Comparison of ENCODE assay signal across 17 cellular contexts in genomic region chr12:126434412-126434811, GRCh38.
A peak's percentile ranks its signal among the peaks of the same experiment; 100 is the strongest.
DNase-seq lines count a peak whose midpoint lies in the region; ATAC-seq and TF ChIP-seq lines count a peak whose summit lies in the region.
"Had no signal": no experiment of that assay in that cellular context is flagged by ENCODE, and none has a peak within 500 bp of the region (broad histone marks: within the 10 kb centered on the region; RNA-seq: fewer than 3 reads in every experiment).

No MANE protein-coding gene starts in this region.

- peaks cover 4% of the 10 kb centered on the region for H3K9me3 Mint-ChIP-seq in neural crest cell
- peaks cover 5 to 7% of the 10 kb centered on the region in 2 donors for H3K9me3 Mint-ChIP-seq in activated T-cell treated with anti-CD3 and anti-CD28 coated beads, Interleukin-2, amount 50 U/mL, for 72 hours

- no peak for TF ChIP-seq POLR2A in spleen (IDR thresholded peaks at IDR 0.05)

- DNase-seq in neural crest cell (ENCODE audit: low read depth, low spot score) (no peak), renal cortical epithelial cell (ENCODE audit: low read depth) (peak; percentile 6), spleen (no peak), HuH-7 (ENCODE audit: low spot score) (no peak)
- DNase-seq in activated T-cell treated with anti-CD3 and anti-CD28 coated beads, Interleukin-2, amount 50 U/mL, for 72 hours: no peak
- DNase-seq: CD4-positive, alpha-beta T cell; CD8-positive, alpha-beta memory T cell; DMS 273 treated with DMSO at 0.1 percent for 48 hours; DMS79; EL; GDM1; GOT3; HFFc6 had no signal

- H3K27ac Mint-ChIP-seq in neural crest cell (ENCODE audit: unreplicated experiment): peak overlapping the region; percentile 76
- no peak overlapping the region for H3K27ac Mint-ChIP-seq in activated T-cell treated with anti-CD3 and anti-CD28 coated beads, Interleukin-2, amount 50 U/mL, for 72 hours
- H3K27ac Mint-ChIP-seq: CD14-positive monocyte; CD4-positive, alpha-beta T cell; CD8-positive, alpha-beta memory T cell; HFFc6 had no signal

- no peaks in the 10 kb centered on the region for H3K36me3 Mint-ChIP-seq in neural crest cell (ENCODE audit: low read depth)
- no peaks in the 10 kb centered on the region for H3K36me3 Mint-ChIP-seq in activated T-cell treated with anti-CD3 and anti-CD28 coated beads, Interleukin-2, amount 50 U/mL, for 72 hours (ENCODE audit: insufficient read depth in 2 of 2)
- H3K36me3 Mint-ChIP-seq: CD14-positive monocyte; CD8-positive, alpha-beta memory T cell had no signal

- intact Hi-C loops in spleen (cut with DNase I; ENCODE audit: low total_unique reads): no loop called here

- no peak for ATAC-seq in activated T-cell treated with anti-CD3 and anti-CD28 coated beads, Interleukin-2, amount 50 U/mL, for 72 hours (replicated peaks in 1 of 2)
- ATAC-seq: GM12878 had no signal

- no peak overlapping the region for H3K9ac ChIP-seq in BLaER1 treated with 17β-estradiol and CSF1 and Interleukin-3, amounts not matched to agents 10 nM and 100 nM

- no peaks in the 10 kb centered on the region for H4K20me1 ChIP-seq in BLaER1 treated with 17β-estradiol and CSF1 and Interleukin-3, amounts not matched to agents 10 nM and 100 nM

- H3K27me3 ChIP-seq in BLaER1 treated with 17β-estradiol and CSF1 and Interleukin-3, amounts not matched to agents 10 nM and 100 nM: no peaks in the 10 kb centered on the region
- no peaks in the 10 kb centered on the region for H3K27me3 ChIP-seq in spleen (replicated peaks in 1 of 7)

- no peak overlapping the region for H3K4me3 ChIP-seq in BLaER1 treated with 17β-estradiol and CSF1 and Interleukin-3, amounts not matched to agents 10 nM and 100 nM
- no peak overlapping the region for H3K4me3 ChIP-seq in spleen
- H3K4me3 ChIP-seq: GM12878, HAP-1 had no signal

- H3K36me3 ChIP-seq in BLaER1 treated with 17β-estradiol and CSF1 and Interleukin-3, amounts not matched to agents 10 nM and 100 nM: no peaks in the 10 kb centered on the region
- H3K36me3 ChIP-seq in spleen: no peaks in the 10 kb centered on the region
- H3K36me3 ChIP-seq: HAP-1 had no signal

- peaks cover 0 to 19% (median 13%) of the 10 kb centered on the region in 11 experiments; a peak in 19 of 22 replicates for H3K9me3 ChIP-seq in BLaER1 treated with 17β-estradiol and CSF1 and Interleukin-3, amounts not matched to agents 10 nM and 100 nM (replicated peaks in 1 of 11)
- H3K9me3 ChIP-seq in spleen: peaks cover 0 to 8% (median 4%) of the 10 kb centered on the region in 8 donors
- H3K9me3 ChIP-seq: HAP-1 had no signal

- H3K4me2 ChIP-seq in BLaER1 treated with 17β-estradiol and CSF1 and Interleukin-3, amounts not matched to agents 10 nM and 100 nM: peak overlapping the region in 6 of 11 experiments; percentile 13 to 40 (median 22); a peak in 7 of 22 replicates

- peaks cover 0 to 53% (median 25%) of the 10 kb centered on the region in 10 experiments; a peak in 17 of 20 replicates for H3K4me1 ChIP-seq in BLaER1 treated with 17β-estradiol and CSF1 and Interleukin-3, amounts not matched to agents 10 nM and 100 nM
- no peaks in the 10 kb centered on the region for H3K4me1 ChIP-seq in spleen
- H3K4me1 ChIP-seq: HAP-1 had no signal

- 81 to 94% (median 85%) methylated on average over 2 of the region's 2 CpGs for WGBS in spleen, 5 donors

- H3K27me3 Mint-ChIP-seq in neural crest cell (ENCODE audit: low read depth): no peaks in the 10 kb centered on the region
- no peaks in the 10 kb centered on the region for H3K27me3 Mint-ChIP-seq in activated T-cell treated with anti-CD3 and anti-CD28 coated beads, Interleukin-2, amount 50 U/mL, for 72 hours (ENCODE audit: low read depth)
- H3K27me3 Mint-ChIP-seq: CD4-positive, alpha-beta T cell had no signal

- H3K4me3 Mint-ChIP-seq in neural crest cell: no peak overlapping the region
- no peak overlapping the region for H3K4me3 Mint-ChIP-seq in activated T-cell treated with anti-CD3 and anti-CD28 coated beads, Interleukin-2, amount 50 U/mL, for 72 hours
- H3K4me3 Mint-ChIP-seq: CD14-positive monocyte; CD4-positive, alpha-beta T cell; CD8-positive, alpha-beta memory T cell; HFFc6 had no signal

- H3K27ac ChIP-seq in BLaER1 treated with 17β-estradiol and CSF1 and Interleukin-3, amounts not matched to agents 10 nM and 100 nM: no peak overlapping the region; a peak in 1 of 22 replicates
- no peak overlapping the region for H3K27ac ChIP-seq in spleen

- TF ChIP-seq CTCF in neural crest cell (conservative IDR thresholded peaks at IDR 0.05) (no peak), spleen (IDR thresholded peaks at IDR 0.05 in 8 of 11, conservative IDR thresholded peaks at IDR 0.05 in 3 of 11) (no peak)

- H3K4me1 Mint-ChIP-seq in neural crest cell: peaks cover 15% of the 10 kb centered on the region
- H3K4me1 Mint-ChIP-seq in activated T-cell treated with anti-CD3 and anti-CD28 coated beads, Interleukin-2, amount 50 U/mL, for 72 hours (ENCODE audit: low read depth): no peaks in the 10 kb centered on the region
- H3K4me1 Mint-ChIP-seq: CD14-positive monocyte; CD8-positive, alpha-beta memory T cell had no signal
